ENCODE assay signal across 24 cellular contexts in the genomic region with DNA sequence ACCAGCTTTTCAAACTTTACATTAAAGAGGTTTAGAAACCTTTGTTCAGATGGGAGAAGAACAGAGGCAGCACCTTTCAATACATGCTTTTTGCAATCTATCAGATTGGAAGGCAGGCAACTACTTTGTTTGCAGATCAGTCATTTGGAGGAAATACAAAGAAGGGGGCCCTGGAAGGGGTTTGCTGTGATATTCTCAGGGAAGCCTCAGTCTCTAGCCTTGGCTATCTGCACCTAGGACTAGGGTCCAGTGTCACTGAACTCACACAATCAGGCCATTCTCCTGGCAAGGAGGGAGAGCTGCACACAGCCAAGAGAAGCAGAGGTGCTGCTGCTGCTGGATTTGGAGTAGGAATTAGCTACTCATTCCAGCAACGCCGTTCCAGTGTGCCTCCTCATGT.
"Had no signal": no experiment of that assay in that cellular context is flagged by ENCODE, and none has a peak within 500 bp of the region (broad histone marks: within the 10 kb centered on the region; RNA-seq: fewer than 3 reads in every experiment).

No MANE protein-coding gene starts in this region.

- H3K36me3 ChIP-seq: brain microvascular endothelial cell had no signal

- H3K9me3 ChIP-seq: ascending aorta had no signal

- ATAC-seq: activated naive CD4-positive, alpha-beta T cell treated with anti-CD3 and anti-CD28 coated beads, Interleukin-2, amount 50 U/mL, for 72 hours; activated T-cell treated with anti-CD3 and anti-CD28 coated beads, Interleukin-2, amount 50 U/mL, for 72 hours; esophagus mucosa had no signal

- DNase-seq: activated CD4-positive, alpha-beta memory T cell treated with anti-CD3 and anti-CD28 coated beads, Interleukin-2, amount 10 ng/mL, durations not matched to agents 7 days and 5 days; activated CD4-positive, alpha-beta T cell treated with anti-CD3 and anti-CD28 coated beads for 1 hour; activated CD4-positive, alpha-beta T cell treated with anti-CD3 and anti-CD28 coated beads for 4 hours; activated CD4-positive, alpha-beta T cell treated with anti-CD3 and anti-CD28 coated beads, Interleukin-2, amount 10 ng/mL, durations not matched to agents 7 days and 5 days; activated CD4-positive, alpha-beta T cell treated with anti-CD3 and anti-CD28 coated beads, Interleukin-2, amount 50 U/mL, for 4 hours; activated CD8-positive, alpha-beta memory T cell treated with anti-CD3 and anti-CD28 coated beads, Interleukin-2, amount 50 U/mL, for 48 hours; activated gamma-delta T cell; activated naive CD4-positive, alpha-beta T cell; activated naive CD4-positive, alpha-beta T cell treated with anti-CD3 and anti-CD28 coated beads, Interleukin-2, amount 10 ng/mL, durations not matched to agents 7 days and 5 days; activated naive CD8-positive, alpha-beta T cell treated with anti-CD3 and anti-CD28 coated beads, Interleukin-2, amount 10 ng/mL, durations not matched to agents 7 days and 5 days; activated T-cell treated with anti-CD3 and anti-CD28 coated beads for 4 hours; activated T-cell treated with anti-CD3 and anti-CD28 coated beads, Interleukin-2, amount 50 U/mL, for 24 hours; activated T-cell treated with anti-CD3 and anti-CD28 coated beads, Interleukin-2, amount 50 U/mL, for 72 hours; brain microvascular endothelial cell; caudate nucleus; effector CD8-positive, alpha-beta T cell; foreskin fibroblast; T-helper 2 cell had no signal

- H3K27ac ChIP-seq: ascending aorta, brain microvascular endothelial cell had no signal

- H3K4me3 ChIP-seq: ascending aorta had no signal

- H3K27me3 ChIP-seq: ascending aorta, brain microvascular endothelial cell had no signal

- H3K4me1 ChIP-seq: ascending aorta had no signal

- FAIRE-seq: bronchial epithelial cell, colon, frontal cortex had no signal
